In genomic region chr19:45455707-45456499, GRCh38 we compare ENCODE assay signal across 7 cellular contexts. TPM values are rescaled to one million over a fixed set of nuclear protein-coding genes. Genes with fewer than 3 reads are reported as not detected.
DNase-seq lines count a peak whose midpoint lies in the region; ATAC-seq, FAIRE-seq and TF ChIP-seq lines count a peak whose summit lies in the region.

No MANE protein-coding gene starts in this region.

- H3K9me3 Mint-ChIP-seq in activated CD4-positive, alpha-beta T cell treated with anti-CD3 and anti-CD28 coated beads, Interleukin-2, amount 10 ng/mL, durations not matched to agents 24 days and 14 days, result no peaks in the 10 kb centered on the region
- H3K9me3 Mint-ChIP-seq in mesothelial cell of epicardium, result no peaks in the 10 kb centered on the region
- peaks cover 0 to 6% of the 10 kb centered on the region in 2 donors for H3K9me3 Mint-ChIP-seq in stimulated activated naive CD8-positive, alpha-beta T cell treated with anti-CD3 and anti-CD28 coated beads, Interleukin-15, amount 100 ng/mL, for 72 hours

- peak in 1 of 2 experiments; percentile 13; a peak in 1 of 4 replicates for TF ChIP-seq RAD21 in H1 (IDR thresholded peaks at IDR 0.05 in 1 of 2, conservative IDR thresholded peaks at IDR 0.05 in 1 of 2; ENCODE audit: low read depth in 2 of 2, low read length in 2 of 2)

- no peak overlapping the region for H4K5ac ChIP-seq in H1 (ENCODE audit: insufficient read length, low read depth, low read length)

- H3K4me1 ChIP-seq in H1 (replicated peaks in 1 of 4; ENCODE audit: control insufficient read depth in 3 of 4, insufficient read depth in 4 of 4, low read length in 3 of 4), result peaks cover 0 to 15% (median 8%) of the 10 kb centered on the region in 4 experiments; a peak in 5 of 7 replicates

- H2BK12ac ChIP-seq in H1 (ENCODE audit: low read depth, low read length), result peak overlapping the region; percentile 97

- H3K4ac ChIP-seq in H1 (replicated peaks; ENCODE audit: insufficient read length, low read depth, low read length), result peak overlapping the region; percentile 94

- H3K4me2 ChIP-seq in H1 (ENCODE audit: insufficient read depth in 1 of 2, low read depth in 2 of 2, low read length in 2 of 2), result peak overlapping the region in 1 of 2 experiments; percentile 37; a peak in 2 of 4 replicates

- H3K23me2 ChIP-seq in H1 (ENCODE audit: low read depth, low read length), result peaks cover 6% of the 10 kb centered on the region; the same call in 1 of the 2 replicates

- H3K27ac Mint-ChIP-seq in activated CD4-positive, alpha-beta T cell treated with anti-CD3 and anti-CD28 coated beads, Interleukin-2, amount 10 ng/mL, durations not matched to agents 24 days and 14 days, result peak overlapping the region; percentile 76
- H3K27ac Mint-ChIP-seq in mesothelial cell of epicardium, result peak overlapping the region; percentile 99
- H3K27ac Mint-ChIP-seq in stimulated activated naive CD8-positive, alpha-beta T cell treated with anti-CD3 and anti-CD28 coated beads, Interleukin-15, amount 100 ng/mL, for 72 hours, result peak overlapping the region; percentile 83 to 96

- peaks cover 0 to 13% (median 12%) of the 10 kb centered on the region in 4 experiments; a peak in 6 of 7 replicates for H3K27me3 ChIP-seq in H1 (replicated peaks in 1 of 4; ENCODE audit: control insufficient read depth in 3 of 4, extremely low read depth in 1 of 4, insufficient read depth in 3 of 4, low read length in 3 of 4)

- H3K27ac ChIP-seq in H1 (ENCODE audit: low read depth, low read length), result peak overlapping the region; percentile 48; the same call in 1 of the 2 replicates

- 0 out of 2 replicates have a peak overlapping the region, but pooled peaks have one; percentile 69 for H2AK5ac ChIP-seq in H1 (ENCODE audit: low read depth, low read length)

- POLR2A ChIA-PET in H1 (lab: Charles Lee; ENCODE audit: partially characterized antibody), result interaction anchor here (0.6 to 3.0 kb wide), 11 partner anchors 8 to 221 kb away, joined by 3 to 41 read pairs (median 3); partner anchors contain the start of gene FOSB

- no peak overlapping the region for H3K56ac ChIP-seq in H1 (replicated peaks; ENCODE audit: insufficient read length, low read depth, low read length)

- peak overlapping the region; percentile 65; the same call in 1 of the 2 replicates for H2AFZ ChIP-seq in H1 (ENCODE audit: low read length)

- H4K8ac ChIP-seq in H1 (ENCODE audit: extremely low read depth, insufficient read depth, low read length), result peak overlapping the region; percentile 95; the same call in 1 of the 2 replicates

- peak in 1 of 2 experiments; percentile 50; a peak in 1 of 3 replicates for TF ChIP-seq EP300 in H1 (IDR thresholded peaks at IDR 0.05; ENCODE audit: borderline replicate concordance in 1 of 2, low read depth in 2 of 2, low read length in 2 of 2)

- H3K9me3 ChIP-seq in H1 (ENCODE audit: insufficient read depth in 2 of 2, low read depth in 1 of 2, low read length in 1 of 2), result no peaks in the 10 kb centered on the region

- peak overlapping the region; percentile 48 for H3K18ac ChIP-seq in H1 (ENCODE audit: extremely low read depth, low read length)

- DNase-seq in GM12865 (ENCODE audit: low read depth) (peak; percentile 67), NB4 (ENCODE audit: low read depth) (peak; percentile 92), H1 (ENCODE audit: low read depth in 1 of 2, low spot score in 2 of 2) (peak in 1 of 2 experiments; percentile 85), mesothelial cell of epicardium (ENCODE audit: low spot score in 2 of 2, unreplicated experiment in 2 of 2) (peak; percentile 80 to 90), putamen (ENCODE audit: low spot score) (no peak)
- DNase-seq in activated CD4-positive, alpha-beta T cell treated with anti-CD3 and anti-CD28 coated beads, Interleukin-2, amount 10 ng/mL, durations not matched to agents 24 days and 14 days, result peak; percentile 76
- DNase-seq in stimulated activated naive CD8-positive, alpha-beta T cell treated with anti-CD3 and anti-CD28 coated beads, Interleukin-15, amount 100 ng/mL, for 72 hours, result peak; percentile 61 to 81

- no peaks in the 10 kb centered on the region; the same call in 1 of the 2 replicates for H3K79me1 ChIP-seq in H1 (ENCODE audit: low read depth, low read length)

- ATAC-seq in stimulated activated naive CD8-positive, alpha-beta T cell treated with anti-CD3 and anti-CD28 coated beads, Interleukin-15, amount 100 ng/mL, for 72 hours, result peak; percentile 90

- no peak overlapping the region for H3K14ac ChIP-seq in H1 (ENCODE audit: insufficient read length)

- H3K36me3 Mint-ChIP-seq in activated CD4-positive, alpha-beta T cell treated with anti-CD3 and anti-CD28 coated beads, Interleukin-2, amount 10 ng/mL, durations not matched to agents 24 days and 14 days (ENCODE audit: low read depth), result no peaks in the 10 kb centered on the region
- no peaks in the 10 kb centered on the region for H3K36me3 Mint-ChIP-seq in mesothelial cell of epicardium

- FAIRE-seq in H1 (lab: Jason Lieb, UNC), result no peak

- no peaks in the 10 kb centered on the region for H3K79me2 ChIP-seq in H1 (ENCODE audit: control insufficient read depth in 1 of 2, insufficient read depth in 2 of 2, low read length in 2 of 2)

- H3K23ac ChIP-seq in H1 (ENCODE audit: insufficient read length), result no peak overlapping the region

- peak overlapping the region; percentile 92; the same call in 1 of the 2 replicates for H2BK15ac ChIP-seq in H1 (ENCODE audit: low read length)

- H3K4me1 Mint-ChIP-seq in activated CD4-positive, alpha-beta T cell treated with anti-CD3 and anti-CD28 coated beads, Interleukin-2, amount 10 ng/mL, durations not matched to agents 24 days and 14 days, result peaks cover 29% of the 10 kb centered on the region
- H3K4me1 Mint-ChIP-seq in mesothelial cell of epicardium, result peaks cover 36% of the 10 kb centered on the region
- H3K4me1 Mint-ChIP-seq in stimulated activated naive CD8-positive, alpha-beta T cell treated with anti-CD3 and anti-CD28 coated beads, Interleukin-15, amount 100 ng/mL, for 72 hours, result peaks cover 39% of the 10 kb centered on the region

- no peaks in the 10 kb centered on the region for H4K20me1 ChIP-seq in H1 (replicated peaks in 1 of 2; ENCODE audit: control insufficient read depth in 1 of 2, insufficient read depth in 2 of 2, low read length in 2 of 2)

- no peak for TF ChIP-seq POLR2A in NB4 (IDR thresholded peaks at IDR 0.05; ENCODE audit: extremely low read depth, insufficient read length)
- TF ChIP-seq POLR2A in H1 (IDR thresholded peaks at IDR 0.05; ENCODE audit: control extremely low read depth in 1 of 2, low read depth in 2 of 2, low read length in 2 of 2), result peak in 1 of 2 experiments; percentile 68; a peak in 2 of 3 replicates

- H2BK20ac ChIP-seq in H1 (ENCODE audit: low read length), result peak overlapping the region; percentile 86; the same call in 1 of the 2 replicates

- peak overlapping the region in 2 of 4 experiments; percentile 35 to 48; a peak in 2 of 7 replicates for H3K9ac ChIP-seq in H1 (replicated peaks in 1 of 4; ENCODE audit: extremely low read depth in 1 of 4, low read depth in 3 of 4, low read length in 3 of 4)

- TF ChIP-seq CTCF in GM12865 (IDR thresholded peaks at IDR 0.05; ENCODE audit: insufficient read depth, low read depth, low read length, missing control alignments), result no peak
- no peak for TF ChIP-seq CTCF in NB4 (IDR thresholded peaks at IDR 0.05; ENCODE audit: low read depth, low read length)
- no peak for TF ChIP-seq CTCF in H1 (IDR thresholded peaks at IDR 0.05; ENCODE audit: control extremely low read depth in 1 of 3, insufficient read depth in 1 of 3, low read depth in 1 of 3, low read length in 3 of 3)
- no peak for TF ChIP-seq CTCF in mesothelial cell of epicardium (IDR thresholded peaks at IDR 0.05; ENCODE audit: unreplicated experiment)

- peak overlapping the region; percentile 65 for H3K4me3 Mint-ChIP-seq in activated CD4-positive, alpha-beta T cell treated with anti-CD3 and anti-CD28 coated beads, Interleukin-2, amount 10 ng/mL, durations not matched to agents 24 days and 14 days
- peak overlapping the region; percentile 42 for H3K4me3 Mint-ChIP-seq in mesothelial cell of epicardium
- peak overlapping the region; percentile 77 to 81 for H3K4me3 Mint-ChIP-seq in stimulated activated naive CD8-positive, alpha-beta T cell treated with anti-CD3 and anti-CD28 coated beads, Interleukin-15, amount 100 ng/mL, for 72 hours

- no peak overlapping the region for H3K4me3 ChIP-seq in GM12865 (ENCODE audit: low read depth, low read length)
- H3K4me3 ChIP-seq in NB4 (ENCODE audit: low read depth, low read length), result no peak overlapping the region
- 0 out of 8 replicates have a peak overlapping the region, but pooled peaks of 1 of the 4 experiments have one; percentile 7 for H3K4me3 ChIP-seq in H1 (ENCODE audit: extremely low read depth in 1 of 4, insufficient read depth in 2 of 4, low read depth in 3 of 4, low read length in 4 of 4)

- 40% methylated on average over 26 of the region's 27 CpGs; no CpG with 5 or more reads in 1 of the 2 experiments for WGBS in H1 (ENCODE audit: extremely low coverage in 1 of 2, insufficient coverage in 1 of 2, insufficient read length in 1 of 2, insufficient replicate concordance in 2 of 2, low coverage in 1 of 2, low lambda C conversion rate in 2 of 2, missing lambda C conversion rate in 1 of 2), 2 experiments

- H2BK5ac ChIP-seq in H1 (ENCODE audit: low read depth, low read length), result peak overlapping the region; percentile 92

- peak overlapping the region; percentile 78 for H2BK120ac ChIP-seq in H1 (replicated peaks; ENCODE audit: low read depth, low read length)

- peak overlapping the region; percentile 91 for H4K91ac ChIP-seq in H1 (replicated peaks; ENCODE audit: insufficient read length, low read length)

- peaks cover 25% of the 10 kb centered on the region for H3K27me3 Mint-ChIP-seq in activated CD4-positive, alpha-beta T cell treated with anti-CD3 and anti-CD28 coated beads, Interleukin-2, amount 10 ng/mL, durations not matched to agents 24 days and 14 days
- no peaks in the 10 kb centered on the region for H3K27me3 Mint-ChIP-seq in mesothelial cell of epicardium (ENCODE audit: low read depth)
- H3K27me3 Mint-ChIP-seq in stimulated activated naive CD8-positive, alpha-beta T cell treated with anti-CD3 and anti-CD28 coated beads, Interleukin-15, amount 100 ng/mL, for 72 hours, result peaks cover 20% of the 10 kb centered on the region

- intact Hi-C loops in activated CD4-positive, alpha-beta T cell treated with anti-CD3 and anti-CD28 coated beads, Interleukin-2, amount 10 ng/mL, durations not matched to agents 24 days and 14 days (cut with micrococcal nuclease), result loop anchor here (1.0 kb wide), 1 partner anchor 9 kb away; no protein-coding TSS in a partner anchor

- CTCF ChIA-PET in H1 (lab: Charles Lee; ENCODE audit: partially characterized antibody), result interaction anchor here (0.9 to 3.9 kb wide), 8 partner anchors 9 to 30 kb away, joined by 3 to 32 read pairs (median 6); partner anchors contain the start of gene FOSB

- H3K36me3 ChIP-seq in H1 (ENCODE audit: control insufficient read depth in 2 of 4, insufficient read depth in 4 of 4, low read length in 3 of 4), result no peaks in the 10 kb centered on the region

RNA-seq across cellular contexts. Expression of gene FOSB, which starts 11.9 kb away (rescaled TPM):
- 11.3 TPM in 2 replicates for total RNA-seq in activated CD4-positive, alpha-beta T cell treated with anti-CD3 and anti-CD28 coated beads, Interleukin-2, amount 10 ng/mL, durations not matched to agents 24 days and 14 days
- 1.3 and 2.7 TPM in 2 replicates for total RNA-seq in H1 (2021; fragmentation: NEBNext Ultra II Directional; extraction: Animal tissue kit (Norgen Biotek cat#: 25700))
- 0.44 and 1.2 TPM in 2 replicates for polyA plus RNA-seq in H1 (2011; rRNA removed)
- 0.32 TPM for polyA plus RNA-seq in H1 (2011; cell fraction: cytosol; rRNA removed)
- polyA plus RNA-seq in H1 (2011; cell fraction: nucleus; rRNA removed), result 5.2 TPM
- 1.1 to 4.3 TPM (median 2.6 TPM) in 4 replicates for polyA plus RNA-seq in H1 (2012, experiment 1 of 2)
- polyA plus RNA-seq in H1 (2012, experiment 2 of 2), result 2.4 TPM
- 0.85 TPM for polyA plus RNA-seq in H1 (2013, experiment 1 of 2)
- 0.79 TPM for polyA plus RNA-seq in H1 (2013, experiment 2 of 2)
- 2.8 and 6.9 TPM in 2 replicates for polyA minus RNA-seq in H1 (2011; rRNA and poly(A)+ RNA removed)
- 1.5 TPM for polyA minus RNA-seq in H1 (2011; cell fraction: cytosol; rRNA and poly(A)+ RNA removed)
- polyA minus RNA-seq in H1 (2011; cell fraction: nucleus; rRNA and poly(A)+ RNA removed), result 39.4 TPM
- 272 to 287 TPM (median 278 TPM) in 3 replicates for total RNA-seq in mesothelial cell of epicardium

RNA-seq across cellular contexts. Expression of gene ERCC1, which starts 32.2 kb away (rescaled TPM):
- total RNA-seq in activated CD4-positive, alpha-beta T cell treated with anti-CD3 and anti-CD28 coated beads, Interleukin-2, amount 10 ng/mL, durations not matched to agents 24 days and 14 days, result 123 and 124 TPM in 2 replicates
- total RNA-seq in H1 (2021; fragmentation: NEBNext Ultra II Directional; extraction: Animal tissue kit (Norgen Biotek cat#: 25700)), result 44.7 and 46.4 TPM in 2 replicates
- polyA plus RNA-seq in H1 (2011; rRNA removed), result 94.2 and 112 TPM in 2 replicates
- 73.6 TPM for polyA plus RNA-seq in H1 (2011; cell fraction: cytosol; rRNA removed)
- 104 TPM for polyA plus RNA-seq in H1 (2011; cell fraction: nucleus; rRNA removed)
- 44.6 to 60.9 TPM (median 54.2 TPM) in 4 replicates for polyA plus RNA-seq in H1 (2012, experiment 1 of 2)
- 246 TPM for polyA plus RNA-seq in H1 (2012, experiment 2 of 2)
- 51.0 TPM for polyA plus RNA-seq in H1 (2013, experiment 1 of 2)
- 52.4 TPM for polyA plus RNA-seq in H1 (2013, experiment 2 of 2)
- 32.3 and 35.8 TPM in 2 replicates for polyA minus RNA-seq in H1 (2011; rRNA and poly(A)+ RNA removed)
- 33.8 TPM for polyA minus RNA-seq in H1 (2011; cell fraction: cytosol; rRNA and poly(A)+ RNA removed)
- 31.2 TPM for polyA minus RNA-seq in H1 (2011; cell fraction: nucleus; rRNA and poly(A)+ RNA removed)
- total RNA-seq in mesothelial cell of epicardium, result 92.8 to 100 TPM (median 96.4 TPM) in 3 replicates

RNA-seq across cellular contexts. Expression of gene RTN2, which starts 40.9 kb away (rescaled TPM):
- 2.6 and 2.8 TPM in 2 replicates for total RNA-seq in activated CD4-positive, alpha-beta T cell treated with anti-CD3 and anti-CD28 coated beads, Interleukin-2, amount 10 ng/mL, durations not matched to agents 24 days and 14 days
- 21.1 and 21.6 TPM in 2 replicates for total RNA-seq in H1 (2021; fragmentation: NEBNext Ultra II Directional; extraction: Animal tissue kit (Norgen Biotek cat#: 25700))
- 21.0 and 33.5 TPM in 2 replicates for polyA plus RNA-seq in H1 (2011; rRNA removed)
- polyA plus RNA-seq in H1 (2011; cell fraction: cytosol; rRNA removed), result 19.9 TPM
- 19.7 TPM for polyA plus RNA-seq in H1 (2011; cell fraction: nucleus; rRNA removed)
- 19.1 to 26.5 TPM (median 23.9 TPM) in 4 replicates for polyA plus RNA-seq in H1 (2012, experiment 1 of 2)
- 24.8 TPM for polyA plus RNA-seq in H1 (2012, experiment 2 of 2)
- polyA plus RNA-seq in H1 (2013, experiment 1 of 2), result 32.6 TPM
- 36.9 TPM for polyA plus RNA-seq in H1 (2013, experiment 2 of 2)
- 9.5 and 14.4 TPM in 2 replicates for polyA minus RNA-seq in H1 (2011; rRNA and poly(A)+ RNA removed)
- 8.3 TPM for polyA minus RNA-seq in H1 (2011; cell fraction: cytosol; rRNA and poly(A)+ RNA removed)
- 9.9 TPM for polyA minus RNA-seq in H1 (2011; cell fraction: nucleus; rRNA and poly(A)+ RNA removed)
- 15.2 to 18.1 TPM (median 16.7 TPM) in 3 replicates for total RNA-seq in mesothelial cell of epicardium

RNA-seq across cellular contexts. Expression of gene PPM1N, which starts 42.3 kb away (rescaled TPM):
- total RNA-seq in activated CD4-positive, alpha-beta T cell treated with anti-CD3 and anti-CD28 coated beads, Interleukin-2, amount 10 ng/mL, durations not matched to agents 24 days and 14 days, result 1.3 and 1.9 TPM in 2 replicates
- total RNA-seq in H1 (2021; fragmentation: NEBNext Ultra II Directional; extraction: Animal tissue kit (Norgen Biotek cat#: 25700)), result 11.0 and 12.2 TPM in 2 replicates
- polyA plus RNA-seq in H1 (2011; rRNA removed), result 14.4 and 17.5 TPM in 2 replicates
- polyA plus RNA-seq in H1 (2011; cell fraction: cytosol; rRNA removed), result 20.7 TPM
- polyA plus RNA-seq in H1 (2011; cell fraction: nucleus; rRNA removed), result 17.1 TPM
- polyA plus RNA-seq in H1 (2012, experiment 1 of 2), result 12.0 to 16.7 TPM (median 14.4 TPM) in 4 replicates
- 13.0 TPM for polyA plus RNA-seq in H1 (2012, experiment 2 of 2)
- polyA plus RNA-seq in H1 (2013, experiment 1 of 2), result 35.8 TPM
- polyA plus RNA-seq in H1 (2013, experiment 2 of 2), result 34.9 TPM
- 2.3 and 4.2 TPM in 2 replicates for polyA minus RNA-seq in H1 (2011; rRNA and poly(A)+ RNA removed)
- 4.3 TPM for polyA minus RNA-seq in H1 (2011; cell fraction: cytosol; rRNA and poly(A)+ RNA removed)
- 5.6 TPM for polyA minus RNA-seq in H1 (2011; cell fraction: nucleus; rRNA and poly(A)+ RNA removed)
- 0.38 to 0.60 TPM (median 0.59 TPM) in 3 replicates for total RNA-seq in mesothelial cell of epicardium

RNA-seq across cellular contexts. Expression of gene POLR1G, which starts 49.5 kb away (rescaled TPM):
- 25.3 and 26.5 TPM in 2 replicates for total RNA-seq in activated CD4-positive, alpha-beta T cell treated with anti-CD3 and anti-CD28 coated beads, Interleukin-2, amount 10 ng/mL, durations not matched to agents 24 days and 14 days
- 34.8 and 38.0 TPM in 2 replicates for total RNA-seq in H1 (2021; fragmentation: NEBNext Ultra II Directional; extraction: Animal tissue kit (Norgen Biotek cat#: 25700))
- 16.8 and 18.4 TPM in 2 replicates for polyA plus RNA-seq in H1 (2011; rRNA removed)
- 16.6 TPM for polyA plus RNA-seq in H1 (2011; cell fraction: cytosol; rRNA removed)
- polyA plus RNA-seq in H1 (2011; cell fraction: nucleus; rRNA removed), result 10.3 TPM
- 20.0 to 27.9 TPM (median 23.6 TPM) in 4 replicates for polyA plus RNA-seq in H1 (2012, experiment 1 of 2)
- polyA plus RNA-seq in H1 (2012, experiment 2 of 2), result 18.3 TPM
- 42.2 TPM for polyA plus RNA-seq in H1 (2013, experiment 1 of 2)
- polyA plus RNA-seq in H1 (2013, experiment 2 of 2), result 43.6 TPM
- polyA minus RNA-seq in H1 (2011; rRNA and poly(A)+ RNA removed), result 8.2 and 8.3 TPM in 2 replicates
- 21.5 TPM for polyA minus RNA-seq in H1 (2011; cell fraction: cytosol; rRNA and poly(A)+ RNA removed)
- 14.5 TPM for polyA minus RNA-seq in H1 (2011; cell fraction: nucleus; rRNA and poly(A)+ RNA removed)
- total RNA-seq in mesothelial cell of epicardium, result 6.7 to 7.5 TPM (median 6.7 TPM) in 3 replicates

Comparison
In these comparisons a context has a peak if more than half of its experiments do, and no peak if none do; other contexts are left out.
1. RNA of gene FOSB, which starts 11.9 kb away (total RNA-seq): 272 to 287 TPM in mesothelial cell of epicardium; 11.3 TPM in activated CD4-positive, alpha-beta T cell treated with anti-CD3 and anti-CD28 coated beads, Interleukin-2, amount 10 ng/mL, durations not matched to agents 24 days and 14 days and 1.3 to 2.7 TPM in H1; every median in the first group is over 10 times any median in the second.
2. Peak in every context shown above with its lines, with median percentiles within 50 percentile points of each other: H3K27ac Mint-ChIP-seq and H3K4me3 Mint-ChIP-seq.